In genomic region chr14:102066041-102066451, GRCh38 we compare ENCODE assay signal across 17 cellular contexts.
"Had no signal": no experiment of that assay in that cellular context is flagged by ENCODE, and none has a peak within 500 bp of the region (broad histone marks: within the 10 kb centered on the region; RNA-seq: fewer than 3 reads in every experiment).

No MANE protein-coding gene starts in this region.

- H3K27me3 Mint-ChIP-seq: activated naive CD8-positive, alpha-beta T cell; type B pancreatic cell had no signal

- H3K27ac ChIP-seq: sigmoid colon had no signal

- ATAC-seq: activated CD4-positive, CD25-positive, alpha-beta regulatory T cell treated with anti-CD3 and anti-CD28 coated beads, Interleukin-2, amount 50 U/mL, for 24 hours; left ventricle myocardium superior had no signal

- H3K36me3 ChIP-seq: sigmoid colon had no signal

- H3K4me3 Mint-ChIP-seq: activated naive CD8-positive, alpha-beta T cell; nephron progenitor cell; type B pancreatic cell had no signal

- H3K9me3 Mint-ChIP-seq: type B pancreatic cell had no signal

- H3K27me3 ChIP-seq: sigmoid colon had no signal

- H3K27ac Mint-ChIP-seq: activated naive CD8-positive, alpha-beta T cell had no signal

- H3K4me3 ChIP-seq: sigmoid colon had no signal

- H3K9me3 ChIP-seq: sigmoid colon had no signal

- H3K36me3 Mint-ChIP-seq: activated naive CD8-positive, alpha-beta T cell; type B pancreatic cell had no signal

- DNase-seq: activated CD4-positive, alpha-beta T cell treated with anti-CD3 and anti-CD28 coated beads, Interleukin-2, amount 50 U/mL, for 48 hours; activated gamma-delta T cell treated with Interleukin-2 at 50 U/mL for 16 hours; activated T-cell treated with anti-CD3 and anti-CD28 coated beads, Interleukin-2, amount 50 U/mL, for 48 hours; anterior cingulate cortex; effector CD8-positive, alpha-beta T cell; foreskin fibroblast; glutamatergic neuron; hypothalamus; left ventricle myocardium superior; nephron progenitor cell; sigmoid colon; stimulated activated CD4-positive, alpha-beta T cell treated with anti-CD3 and anti-CD28 coated beads, Interleukin-1b, Interleukin-23, amount 100 ng/mL, for 48 hours; substantia nigra; T1000 had no signal
